Comparison of ENCODE assay signal across 28 cellular contexts in genomic region chr3:52061116-52061910, GRCh38. TPM values are rescaled to one million over a fixed set of nuclear protein-coding genes. Genes with fewer than 3 reads are reported as not detected.
DNase-seq lines count a peak whose midpoint lies in the region; ATAC-seq, FAIRE-seq and TF ChIP-seq lines count a peak whose summit lies in the region.
"Had no signal": no experiment of that assay in that cellular context is flagged by ENCODE, and none has a peak within 500 bp of the region (broad histone marks: within the 10 kb centered on the region; RNA-seq: fewer than 3 reads in every experiment).

No MANE protein-coding gene starts in this region.

- no peak overlapping the region for H2AFZ ChIP-seq in IMR-90 (replicated peaks; ENCODE audit: low read length, poor library complexity)
- H2AFZ ChIP-seq: hepatocyte had no signal

- no peak overlapping the region for H3K4me2 ChIP-seq in IMR-90 (ENCODE audit: low read depth, low read length)
- H3K4me2 ChIP-seq: hepatocyte, SK-N-SH had no signal

- BruUV-seq in IMR-90 (replicated peaks; lab: Mats Ljungman, UMichigan): no TSS peak

- no peak for DNase-seq in IMR-90
- DNase-seq in bronchial epithelial cell (ENCODE audit: low read depth): peak; percentile 84
- no peak for DNase-seq in glutamatergic neuron
- DNase-seq in type B pancreatic cell (ENCODE audit: extremely low spot score, unreplicated experiment): no peak
- no peak for DNase-seq in NAMALWA (ENCODE audit: low spot score)
- DNase-seq in NCI-H2196 (lab: John Stamatoyannopoulos, UW; ENCODE audit: unreplicated experiment): no peak
- DNase-seq: anterior cingulate cortex, caudate nucleus, dermis blood vessel endothelial cell, foreskin fibroblast, immature natural killer cell, left lung, MG63, NCI-H1417, NCI-H2081, NCI-H774, right lobe of liver, RPMI8226, SK-N-SH, T1000, tibial artery had no signal

- no peak overlapping the region for H3K9ac ChIP-seq in IMR-90 (ENCODE audit: low read depth, low read length)

- H3K27me3 Mint-ChIP-seq in glutamatergic neuron (ENCODE audit: unreplicated experiment): peaks cover 16% of the 10 kb centered on the region
- peaks cover 3% of the 10 kb centered on the region for H3K27me3 Mint-ChIP-seq in type B pancreatic cell
- H3K27me3 Mint-ChIP-seq: natural killer cell treated with Interleukin-12 subunit alpha and Interleukin-12 subunit beta and Interleukin-15 and Interleukin-18, amount 100 ng/mL, for 72 hours; stimulated activated naive CD8-positive, alpha-beta T cell treated with anti-CD3 and anti-CD28 coated beads, Interleukin-15, Interleukin-2, amounts not matched to agents 100 ng/mL and 50 ng/mL, for 24 hours had no signal

- H3K4me3 Mint-ChIP-seq in glutamatergic neuron (ENCODE audit: unreplicated experiment): no peak overlapping the region
- H3K4me3 Mint-ChIP-seq in type B pancreatic cell: no peak overlapping the region
- H3K4me3 Mint-ChIP-seq: activated T-helper 1 cell treated with anti-CD3 and anti-CD28 coated beads, Interleukin-12 subunit alpha, Interleukin-12 subunit beta, Interleukin-2, Interleukin-4 antibody, amounts not matched to agents 30 ng/mL and 10 ng/mL and 1 ng/mL, durations not matched to agents 14 hours and 24 hours and 36 hours; immature natural killer cell; natural killer cell treated with Interleukin-12 subunit alpha and Interleukin-12 subunit beta and Interleukin-15 and Interleukin-18, amount 100 ng/mL, for 72 hours; stimulated activated naive CD8-positive, alpha-beta T cell treated with anti-CD3 and anti-CD28 coated beads, Interleukin-15, Interleukin-2, amounts not matched to agents 100 ng/mL and 50 ng/mL, for 24 hours had no signal

- H3K9me3 Mint-ChIP-seq in glutamatergic neuron (ENCODE audit: unreplicated experiment) (peaks cover 7% of the 10 kb centered on the region), type B pancreatic cell (no peaks in the 10 kb centered on the region)
- H3K9me3 Mint-ChIP-seq: activated naive CD4-positive, alpha-beta T cell treated with anti-CD3 and anti-CD28 coated beads, Interleukin-2, amount 50 U/mL, for 72 hours; activated T-helper 1 cell treated with anti-CD3 and anti-CD28 coated beads, Interleukin-12 subunit alpha, Interleukin-12 subunit beta, Interleukin-2, Interleukin-4 antibody, amounts not matched to agents 30 ng/mL and 10 ng/mL and 1 ng/mL, durations not matched to agents 14 hours and 24 hours and 36 hours; immature natural killer cell; natural killer cell treated with Interleukin-12 subunit alpha and Interleukin-12 subunit beta and Interleukin-15 and Interleukin-18, amount 100 ng/mL, for 72 hours; stimulated activated naive CD8-positive, alpha-beta T cell treated with anti-CD3 and anti-CD28 coated beads, Interleukin-15, Interleukin-2, amounts not matched to agents 100 ng/mL and 50 ng/mL, for 24 hours had no signal

- WGBS in IMR-90 (ENCODE audit: extremely low coverage in 2 of 2, insufficient read length in 1 of 2), 2 experiments: 100% methylated on average over 1 of the region's 4 CpGs; no CpG with 5 or more reads in 1 of the 2 experiments

- H3K18ac ChIP-seq in IMR-90 (ENCODE audit: low read depth, low read length): no peak overlapping the region

- H2BK15ac ChIP-seq in IMR-90 (ENCODE audit: low read depth, low read length): no peak overlapping the region

- H3K14ac ChIP-seq in IMR-90 (replicated peaks; ENCODE audit: low read depth, low read length): no peak overlapping the region

- H4K91ac ChIP-seq in IMR-90 (ENCODE audit: insufficient read depth, low read depth, low read length): no peak overlapping the region

- no peaks in the 10 kb centered on the region for H4K20me1 ChIP-seq in IMR-90 (ENCODE audit: insufficient read depth, low read length)

- CTCF ChIA-PET in IMR-90 (lab: Yijun Ruan, JAX): no interaction called here

- POLR2A ChIA-PET in IMR-90 (lab: Charles Lee; ENCODE audit: unreplicated experiment): no interaction called here

- dilution Hi-C loops in IMR-90 (cut with HindIII; ENCODE audit: low sequenced_read_pairs, unreplicated experiment): no loop called here

- peak overlapping the region; percentile 20 for H2AK9ac ChIP-seq in IMR-90 (replicated peaks; ENCODE audit: low read depth, low read length, poor library complexity)

- in situ Hi-C loops in IMR-90 (cut with MboI; ENCODE audit: low sequenced_read_pairs): no loop called here

- intact Hi-C loops in IMR-90 (cut with micrococcal nuclease): no loop called here

- H3K56ac ChIP-seq in IMR-90 (ENCODE audit: extremely low read depth, insufficient read depth, low read length): no peak overlapping the region

- H3K4me1 Mint-ChIP-seq in glutamatergic neuron (ENCODE audit: low read depth, unreplicated experiment) (peaks cover 20% of the 10 kb centered on the region), type B pancreatic cell (ENCODE audit: unreplicated experiment) (peaks cover 10% of the 10 kb centered on the region)

- H3K79me1 ChIP-seq in IMR-90 (ENCODE audit: low read depth in 1 of 2, low read length in 2 of 2): peaks cover 0 to 6% of the 10 kb centered on the region in 2 experiments; a peak in 2 of 4 replicates

- no peak overlapping the region for H2BK5ac ChIP-seq in IMR-90 (ENCODE audit: low read depth, low read length, poor library complexity, severe bottlenecking)

- H3K23ac ChIP-seq in IMR-90 (ENCODE audit: low read depth, low read length): no peak overlapping the region

- H2BK20ac ChIP-seq in IMR-90 (ENCODE audit: low read depth, low read length): no peak overlapping the region

- peaks cover 10% of the 10 kb centered on the region for H3K4me1 ChIP-seq in IMR-90 (ENCODE audit: control insufficient read depth, insufficient read depth, low read length)

- H3K9me1 ChIP-seq in IMR-90 (ENCODE audit: insufficient read depth, low read length): 0 out of 2 replicates have a peak, but pooled peaks cover 5% of the 10 kb centered on the region

- H3K9me3 ChIP-seq in IMR-90 (ENCODE audit: control insufficient read depth, insufficient read depth, low read length): no peaks in the 10 kb centered on the region
- H3K9me3 ChIP-seq: left lung, MG63, right lobe of liver, SK-N-SH, tibial artery had no signal

- H3K4me3 ChIP-seq in IMR-90 (ENCODE audit: insufficient read depth, low read depth, low read length) (no peak overlapping the region), bronchial epithelial cell (ENCODE audit: low read depth, low read length) (no peak overlapping the region)
- H3K4me3 ChIP-seq: hepatocyte, left lung, MG63, right lobe of liver, tibial artery had no signal

- H3K27ac ChIP-seq in IMR-90 (ENCODE audit: insufficient read depth, low read length): no peak overlapping the region
- H3K27ac ChIP-seq: hepatocyte, right lobe of liver, tibial artery had no signal

- ATAC-seq in IMR-90 (ENCODE audit: low read depth) (no peak), GM18907 (IDR thresholded peaks at IDR 0.05; ENCODE audit: unreplicated experiment) (no peak)
- ATAC-seq: activated naive CD4-positive, alpha-beta T cell treated with anti-CD3 and anti-CD28 coated beads, Interleukin-2, amount 50 U/mL, for 72 hours; HCT116; left lung; natural killer cell treated with Interleukin-12 subunit alpha and Interleukin-12 subunit beta and Interleukin-15 and Interleukin-18, amount 100 ng/mL, for 72 hours; right lobe of liver had no signal

- H2BK120ac ChIP-seq in IMR-90 (ENCODE audit: low read depth, low read length): no peak overlapping the region

- no peak overlapping the region for H4K5ac ChIP-seq in IMR-90 (ENCODE audit: low read depth, low read length)

- FAIRE-seq in bronchial epithelial cell (lab: Jason Lieb, UNC): peak; percentile 72

- H3K27ac Mint-ChIP-seq in glutamatergic neuron (ENCODE audit: unreplicated experiment) (peak overlapping the region; percentile 44), type B pancreatic cell (peak overlapping the region; percentile 26)
- H3K27ac Mint-ChIP-seq: activated T-helper 1 cell treated with anti-CD3 and anti-CD28 coated beads, Interleukin-12 subunit alpha, Interleukin-12 subunit beta, Interleukin-2, Interleukin-4 antibody, amounts not matched to agents 30 ng/mL and 10 ng/mL and 1 ng/mL, durations not matched to agents 14 hours and 24 hours and 36 hours; immature natural killer cell; natural killer cell treated with Interleukin-12 subunit alpha and Interleukin-12 subunit beta and Interleukin-15 and Interleukin-18, amount 100 ng/mL, for 72 hours; stimulated activated naive CD8-positive, alpha-beta T cell treated with anti-CD3 and anti-CD28 coated beads, Interleukin-15, Interleukin-2, amounts not matched to agents 100 ng/mL and 50 ng/mL, for 24 hours had no signal

- no peak for TF ChIP-seq CTCF in IMR-90 (conservative IDR thresholded peaks at IDR 0.05; ENCODE audit: low read depth, low read length)
- no peak for TF ChIP-seq CTCF in bronchial epithelial cell (IDR thresholded peaks at IDR 0.05; ENCODE audit: insufficient read depth, low read length, severe bottlenecking)
- TF ChIP-seq CTCF in glutamatergic neuron (IDR thresholded peaks at IDR 0.05; ENCODE audit: partially characterized antibody, unreplicated experiment): no peak
- TF ChIP-seq CTCF in type B pancreatic cell (conservative IDR thresholded peaks at IDR 0.05): no peak

- H3K36me3 ChIP-seq in IMR-90 (ENCODE audit: control insufficient read depth, insufficient read depth, low read length) (no peaks in the 10 kb centered on the region), bronchial epithelial cell (ENCODE audit: control insufficient read depth, insufficient read depth, low read length) (no peaks in the 10 kb centered on the region)
- H3K36me3 ChIP-seq: left lung, MG63, right lobe of liver, tibial artery had no signal

- H3K36me3 Mint-ChIP-seq in glutamatergic neuron (ENCODE audit: unreplicated experiment) (no peaks in the 10 kb centered on the region), type B pancreatic cell (no peaks in the 10 kb centered on the region)
- H3K36me3 Mint-ChIP-seq: activated naive CD4-positive, alpha-beta T cell treated with anti-CD3 and anti-CD28 coated beads, Interleukin-2, amount 50 U/mL, for 72 hours; immature natural killer cell; natural killer cell treated with Interleukin-12 subunit alpha and Interleukin-12 subunit beta and Interleukin-15 and Interleukin-18, amount 100 ng/mL, for 72 hours had no signal

- TF ChIP-seq RAD21 in IMR-90 (IDR thresholded peaks at IDR 0.05; ENCODE audit: low read length): no peak

- H3K4ac ChIP-seq in IMR-90 (ENCODE audit: low read depth, low read length): no peak overlapping the region

- H3K27me3 ChIP-seq in IMR-90 (ENCODE audit: control insufficient read depth, insufficient read depth, low read length): no peaks in the 10 kb centered on the region
- H3K27me3 ChIP-seq in bronchial epithelial cell (ENCODE audit: control insufficient read depth, insufficient read depth, low read length): no peaks in the 10 kb centered on the region
- H3K27me3 ChIP-seq: hepatocyte, left lung, MG63, right lobe of liver, tibial artery had no signal

- TF ChIP-seq POLR2A in IMR-90 (IDR thresholded peaks at IDR 0.05; ENCODE audit: low read depth, low read length): no peak

- H2AK5ac ChIP-seq in IMR-90 (ENCODE audit: low read depth, low read length): peak overlapping the region; percentile 23; the same call in 1 of the 2 replicates

- no peak overlapping the region for H4K8ac ChIP-seq in IMR-90 (ENCODE audit: low read depth in 2 of 2, low read length in 2 of 2)

RNA-seq across cellular contexts. Expression of gene DUSP7, which starts 4.9 kb away (rescaled TPM):
- 9.3 and 9.7 TPM in 2 replicates for total RNA-seq in IMR-90 (2012; rRNA removed)
- polyA plus RNA-seq in IMR-90 (2012; rRNA removed): 24.0 and 27.8 TPM in 2 replicates
- 10.9 and 26.7 TPM in 2 replicates for polyA plus RNA-seq in IMR-90 (2012; cell fraction: cytosol; rRNA removed)
- polyA plus RNA-seq in IMR-90 (2012; cell fraction: nucleus; rRNA removed; ENCODE audit: low replicate concordance): 8.9 and 16.8 TPM in 2 replicates
- 38.2 and 42.4 TPM in 2 replicates for total RNA-seq in bronchial epithelial cell
- total RNA-seq in glutamatergic neuron (ENCODE audit: unreplicated experiment): 9.5 TPM
- 11.9 and 25.9 TPM in 2 replicates for total RNA-seq in type B pancreatic cell (ENCODE audit: low replicate concordance)
